8 cellular contexts compared by ENCODE assay signal in the genomic region with DNA sequence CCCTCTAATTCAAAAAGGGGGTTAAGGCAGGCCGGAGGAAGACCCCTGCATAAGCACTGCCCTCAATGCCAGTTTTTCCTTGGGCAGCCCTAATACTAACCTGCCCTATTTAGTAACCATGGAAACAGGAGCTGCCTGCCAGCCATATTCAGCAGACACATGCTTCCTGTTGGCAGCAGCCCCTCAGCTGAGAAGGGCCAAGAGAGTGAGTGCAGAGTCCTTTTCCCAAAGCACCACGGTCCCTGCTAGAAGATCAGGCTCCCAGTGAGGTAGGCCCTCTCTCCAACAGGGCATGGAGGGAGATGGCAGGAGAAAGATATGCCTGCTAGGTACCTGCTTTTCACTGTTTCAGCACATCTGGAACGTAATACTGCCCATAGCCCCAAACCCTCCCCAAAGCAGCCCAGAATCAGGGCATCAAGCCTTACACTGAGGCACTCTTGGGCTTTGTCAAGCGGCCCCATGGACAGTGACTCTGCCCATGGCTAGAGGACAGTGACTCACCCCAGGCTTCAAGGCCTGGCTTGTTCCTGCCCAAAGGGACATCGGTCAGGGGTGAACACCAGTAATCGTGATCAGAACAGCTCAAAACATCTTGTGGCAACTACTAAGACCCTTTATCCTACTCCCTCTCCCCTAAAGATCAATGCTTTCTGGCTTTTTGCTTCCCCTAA.
DNase-seq lines count a peak whose midpoint lies in the region; ATAC-seq, FAIRE-seq and TF ChIP-seq lines count a peak whose summit lies in the region.

No MANE protein-coding gene starts in this region.

- BruUV-seq in endothelial cell of umbilical vein (replicated peaks; lab: Mats Ljungman, UMichigan) = no TSS peak

- H2BK12ac ChIP-seq in neuronal stem cell (ENCODE audit: low read length) = peak overlapping the region; percentile 24

- H3K27me3 ChIP-seq in endothelial cell of umbilical vein (ENCODE audit: control insufficient read depth in 2 of 2, insufficient read depth in 2 of 2, low read length in 2 of 2) (no peaks in the 10 kb centered on the region), neuronal stem cell (ENCODE audit: control insufficient read depth in 3 of 3, insufficient read depth in 3 of 3, low read depth in 1 of 3, low read length in 3 of 3) (no peaks in the 10 kb centered on the region)

- no peak for ATAC-seq in activated CD4-positive, alpha-beta T cell treated with anti-CD3 and anti-CD28 coated beads for 36 hours

- no peak overlapping the region for H3K14ac ChIP-seq in neuronal stem cell (ENCODE audit: low read length)

- no peak for TF ChIP-seq POLR2A in endothelial cell of umbilical vein (IDR thresholded peaks at IDR 0.05; ENCODE audit: low read depth, low read length)
- no peak for TF ChIP-seq POLR2A in H54 (IDR thresholded peaks at IDR 0.05; ENCODE audit: low read depth, low read length)

- no peaks in the 10 kb centered on the region for H3K9me3 ChIP-seq in endothelial cell of umbilical vein (replicated peaks; ENCODE audit: control insufficient read depth, insufficient read depth, low read length)
- H3K9me3 ChIP-seq in neuronal stem cell (replicated peaks in 1 of 2; ENCODE audit: control insufficient read depth in 2 of 2, insufficient read depth in 1 of 2, low read depth in 1 of 2, low read length in 2 of 2) = no peaks in the 10 kb centered on the region

- no peaks in the 10 kb centered on the region for H3K9me3 Mint-ChIP-seq in activated CD4-positive, alpha-beta T cell treated with anti-CD3 and anti-CD28 coated beads for 36 hours (ENCODE audit: low read depth)

- peak overlapping the region; percentile 54 for H2AK5ac ChIP-seq in neuronal stem cell (ENCODE audit: low read depth, low read length)

- H3K79me1 ChIP-seq in neuronal stem cell (ENCODE audit: low read depth, low read length) = peaks cover 1% of the 10 kb centered on the region

- no peak overlapping the region for H2BK5ac ChIP-seq in neuronal stem cell (ENCODE audit: low read length)

- H4K8ac ChIP-seq in neuronal stem cell (ENCODE audit: low read depth, low read length) = no peak overlapping the region

- POLR2A ChIA-PET in endothelial cell of umbilical vein (lab: Charles Lee) = no interaction called here
- POLR2A ChIA-PET in activated CD4-positive, alpha-beta T cell treated with anti-CD3 and anti-CD28 coated beads for 36 hours (lab: Charles Lee) = interaction anchor here (1.2 kb wide), 1 partner anchor 10 kb away, joined by 3 read pairs; no protein-coding TSS in a partner anchor

- peaks cover 5% of the 10 kb centered on the region for H3K27me3 Mint-ChIP-seq in activated CD4-positive, alpha-beta T cell treated with anti-CD3 and anti-CD28 coated beads for 36 hours

- H3K9ac ChIP-seq in endothelial cell of umbilical vein (replicated peaks; ENCODE audit: extremely low read depth, insufficient read depth, low read length) (peak overlapping the region; percentile 30), neuronal stem cell (ENCODE audit: low read depth, low read length, poor library complexity) (peak overlapping the region; percentile 44)

- no peaks in the 10 kb centered on the region for H3K36me3 ChIP-seq in endothelial cell of umbilical vein (ENCODE audit: control insufficient read depth in 2 of 2, extremely low read depth in 1 of 2, insufficient read depth in 2 of 2, low read length in 2 of 2)
- peaks cover 0 to 22% of the 10 kb centered on the region in 2 donors for H3K36me3 ChIP-seq in neuronal stem cell (replicated peaks in 1 of 2; ENCODE audit: control insufficient read depth in 2 of 2, insufficient read depth in 2 of 2, low read length in 2 of 2)

- FAIRE-seq in endothelial cell of umbilical vein (lab: Jason Lieb, UNC) (peak; percentile 86), H54 (lab: Jason Lieb, UNC) (no peak)

- dilution Hi-C loops in endothelial cell of umbilical vein (cut with MboI; ENCODE audit: extremely low pct_ligation_motif_present, low sequenced_read_pairs) = no loop called here

- peak; percentile 74 for DNase-seq in NCI-H69 (lab: John Stamatoyannopoulos, UW)
- DNase-seq in endothelial cell of umbilical vein (ENCODE audit: low read depth, low spot score) = peak; percentile 77
- DNase-seq in neuronal stem cell (ENCODE audit: low spot score) = no peak
- no peak for DNase-seq in activated CD4-positive, alpha-beta T cell treated with anti-CD3 and anti-CD28 coated beads for 36 hours
- no peak for DNase-seq in GM19238 (ENCODE audit: insufficient read length, low spot score)
- DNase-seq in activated CD4-positive, CD25-positive, alpha-beta regulatory T cell treated with anti-CD3 and anti-CD28 coated beads, Interleukin-2, amount 50 U/mL, for 72 hours = no peak
- DNase-seq in H54 (ENCODE audit: insufficient read length, low spot score) = no peak

- H4K91ac ChIP-seq in neuronal stem cell (ENCODE audit: low read depth, low read length, poor library complexity) = no peak overlapping the region

- no peak overlapping the region for H3K4me3 Mint-ChIP-seq in activated CD4-positive, alpha-beta T cell treated with anti-CD3 and anti-CD28 coated beads for 36 hours

- H3K27ac Mint-ChIP-seq in activated CD4-positive, alpha-beta T cell treated with anti-CD3 and anti-CD28 coated beads for 36 hours = no peak overlapping the region

- H3K18ac ChIP-seq in neuronal stem cell (ENCODE audit: low read length) = peak overlapping the region; percentile 83

- peak overlapping the region; percentile 50 for H3K27ac ChIP-seq in C4-2B
- peak overlapping the region; percentile 72 for H3K27ac ChIP-seq in endothelial cell of umbilical vein (ENCODE audit: insufficient read depth, low read depth, low read length)
- peak overlapping the region; percentile 34 for H3K27ac ChIP-seq in neuronal stem cell (replicated peaks; ENCODE audit: low read length)

- WGBS in neuronal stem cell (ENCODE audit: extremely low coverage in 2 of 2, insufficient read length in 2 of 2, insufficient replicate concordance in 1 of 2), 2 donors = no CpG with 5 or more reads among the region's 6 CpGs

- H3K4ac ChIP-seq in neuronal stem cell (ENCODE audit: low read length) = no peak overlapping the region

- H2AFZ ChIP-seq in endothelial cell of umbilical vein (ENCODE audit: low read depth, low read length) = no peak overlapping the region
- no peak overlapping the region for H2AFZ ChIP-seq in neuronal stem cell (ENCODE audit: low read length)

- H2BK15ac ChIP-seq in neuronal stem cell (ENCODE audit: low read length) = peak overlapping the region; percentile 76

- H3K4me3 ChIP-seq in endothelial cell of umbilical vein (replicated peaks in 1 of 3; ENCODE audit: insufficient read depth in 1 of 3, low read depth in 1 of 3, low read length in 3 of 3) (no peak overlapping the region), neuronal stem cell (ENCODE audit: low read length in 2 of 2) (no peak overlapping the region)

- no peak for TF ChIP-seq CTCF in C4-2B (conservative IDR thresholded peaks at IDR 0.05)
- no peak for TF ChIP-seq CTCF in endothelial cell of umbilical vein (IDR thresholded peaks at IDR 0.05; ENCODE audit: extremely low read depth in 1 of 2, insufficient read depth in 1 of 2, low read depth in 1 of 2, low read length in 2 of 2)

- H3K4me2 ChIP-seq in endothelial cell of umbilical vein (ENCODE audit: insufficient read depth, low read length) (peak overlapping the region; percentile 1), neuronal stem cell (ENCODE audit: insufficient read depth, low read length, poor library complexity, severe bottlenecking) (no peak overlapping the region)

- intact Hi-C loops in endothelial cell of umbilical vein (cut with micrococcal nuclease) = loop anchor here (1.0 kb wide), 1 partner anchor 8 kb away; no protein-coding TSS in a partner anchor
- intact Hi-C loops in activated CD4-positive, alpha-beta T cell treated with anti-CD3 and anti-CD28 coated beads for 36 hours (cut with DNase I, micrococcal nuclease) = loop anchor here (1.0 to 10.0 kb wide), 6 partner anchors 9 to 572 kb away; a partner anchor contains a TSS

- H4K20me1 ChIP-seq in endothelial cell of umbilical vein (replicated peaks; ENCODE audit: control insufficient read depth, extremely low read depth, insufficient read depth, low read length) = no peaks in the 10 kb centered on the region

- peaks cover 36% of the 10 kb centered on the region for H3K4me1 ChIP-seq in endothelial cell of umbilical vein (ENCODE audit: control insufficient read depth, extremely low read depth, insufficient read depth, low read length)
- peaks cover 27 to 40% of the 10 kb centered on the region in 2 donors for H3K4me1 ChIP-seq in neuronal stem cell (ENCODE audit: control insufficient read depth in 2 of 2, insufficient read depth in 1 of 2, low read depth in 1 of 2, low read length in 2 of 2)

- CTCF ChIA-PET in endothelial cell of umbilical vein (lab: Charles Lee) = interaction anchor here (1.0 to 4.4 kb wide), 9 partner anchors 8 to 229 kb away, joined by 3 to 20 read pairs (median 9); no protein-coding TSS in a partner anchor
- CTCF ChIA-PET in activated CD4-positive, alpha-beta T cell treated with anti-CD3 and anti-CD28 coated beads for 36 hours (lab: Charles Lee) = interaction anchor here (5.7 kb wide), 1 partner anchor 12 kb away, joined by 36 read pairs; no protein-coding TSS in a partner anchor

- H3K9me1 ChIP-seq in endothelial cell of umbilical vein (replicated peaks; ENCODE audit: control insufficient read depth, extremely low read depth, insufficient read depth, low read length) = no peaks in the 10 kb centered on the region

- peaks cover 22% of the 10 kb centered on the region for H3K4me1 Mint-ChIP-seq in activated CD4-positive, alpha-beta T cell treated with anti-CD3 and anti-CD28 coated beads for 36 hours

- no peak overlapping the region for H3K23ac ChIP-seq in neuronal stem cell (ENCODE audit: low read depth, low read length, poor library complexity)

- no peaks in the 10 kb centered on the region for H3K36me3 Mint-ChIP-seq in activated CD4-positive, alpha-beta T cell treated with anti-CD3 and anti-CD28 coated beads for 36 hours (ENCODE audit: low read depth)

- H3K79me2 ChIP-seq in endothelial cell of umbilical vein (ENCODE audit: control insufficient read depth, insufficient read depth, low read length) = peaks cover 97% of the 10 kb centered on the region

- peak overlapping the region; percentile 7 for H2BK120ac ChIP-seq in neuronal stem cell (ENCODE audit: low read depth, low read length)

TF ChIP-seq in endothelial cell of umbilical vein, 7 proteins besides CTCF, POLR2A, EP300 and RAD21:
- TF ChIP-seq, protein P1, sequence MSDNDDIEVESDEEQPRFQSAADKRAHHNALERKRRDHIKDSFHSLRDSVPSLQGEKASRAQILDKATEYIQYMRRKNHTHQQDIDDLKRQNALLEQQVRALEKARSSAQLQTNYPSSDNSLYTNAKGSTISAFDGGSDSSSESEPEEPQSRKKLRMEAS (IDR thresholded peaks at IDR 0.05; ENCODE audit: insufficient read depth, insufficient read length) = peak; percentile 46
- no peak for TF ChIP-seq MYC (IDR thresholded peaks at IDR 0.05; ENCODE audit: low read depth, low read length)
- no peak for TF ChIP-seq JUN (IDR thresholded peaks at IDR 0.05; ENCODE audit: borderline replicate concordance, insufficient read depth, insufficient read length, low read depth)
- TF ChIP-seq GATA2 (IDR thresholded peaks at IDR 0.05; ENCODE audit: insufficient read depth, insufficient read length, low read depth, low read length) = no peak
- peak; percentile 15 for TF ChIP-seq FOS (IDR thresholded peaks at IDR 0.05; ENCODE audit: borderline replicate concordance, insufficient read depth, low read length)
TF ChIP-seq in endothelial cell of umbilical vein: peak in this region for 2.

Comparison
In these comparisons a context has a peak if more than half of its experiments do, and no peak if none do; other contexts are left out.
1. DNase-seq: peak in NCI-H69 (single experiment) and endothelial cell of umbilical vein (single experiment); none in neuronal stem cell (single experiment), activated CD4-positive, alpha-beta T cell treated with anti-CD3 and anti-CD28 coated beads for 36 hours (single experiment), GM19238 (single experiment), activated CD4-positive, CD25-positive, alpha-beta regulatory T cell treated with anti-CD3 and anti-CD28 coated beads, Interleukin-2, amount 50 U/mL, for 72 hours (single experiment) and H54 (single experiment).
2. Peak in every context shown above with its lines, with median percentiles within 50 percentile points of each other: H3K27ac ChIP-seq.